22 cellular contexts compared by ENCODE assay signal in genomic region chr18:27094621-27095020, GRCh38.
"Had no signal": no experiment of that assay in that cellular context is flagged by ENCODE, and none has a peak within 500 bp of the region (broad histone marks: within the 10 kb centered on the region; RNA-seq: fewer than 3 reads in every experiment).

No MANE protein-coding gene starts in this region.

- H3K27ac Mint-ChIP-seq: activated naive CD8-positive, alpha-beta T cell; activated T-helper 2 cell treated with anti-CD3 and anti-CD28 coated beads, Interferon-gamma antibody, Interleukin-2, Interleukin-4, amounts not matched to agents 10 μg/mL and 5 μg/mL and 100 μg/mL, durations not matched to agents 14 hours and 24 hours and 36 hours; naive B cell; WTC11 had no signal

- H3K27me3 ChIP-seq: gastroesophageal sphincter, spleen, testis, vagina had no signal

- H3K36me3 ChIP-seq: gastroesophageal sphincter, lower lobe of right lung, spleen, vagina had no signal

- DNase-seq: activated CD8-positive, alpha-beta memory T cell treated with anti-CD3 and anti-CD28 coated beads for 24 hours; activated CD8-positive, alpha-beta memory T cell treated with anti-CD3 and anti-CD28 coated beads, Interleukin-2, amount 50 U/mL, for 4 hours; activated naive CD4-positive, alpha-beta T cell; activated T-cell treated with anti-CD3 and anti-CD28 coated beads, Interleukin-2, amount 50 U/mL, for 4 hours; cerebellar nuclear complex; islet precursor cell; lower lobe of right lung; naive B cell; nucleus accumbens; posterior cingulate gyrus; spleen; stimulated activated CD4-positive, alpha-beta T cell treated with anti-CD3 and anti-CD28 coated beads, Interleukin-4, amount 100 ng/mL, for 1 hour; stimulated activated naive CD4-positive, alpha-beta T cell; T-helper 9 cell; testis; trophoblast cell had no signal

- H3K27me3 Mint-ChIP-seq: activated naive CD8-positive, alpha-beta T cell; naive B cell had no signal

- H3K4me3 ChIP-seq: coronary artery, gastroesophageal sphincter, lower lobe of right lung, spleen, testis, vagina had no signal

- H3K36me3 Mint-ChIP-seq: activated naive CD8-positive, alpha-beta T cell; naive B cell had no signal

- H3K27ac ChIP-seq: coronary artery, gastroesophageal sphincter, lower lobe of right lung, spleen, testis, vagina had no signal

- H3K4me1 Mint-ChIP-seq: naive B cell had no signal

- H3K4me3 Mint-ChIP-seq: activated naive CD8-positive, alpha-beta T cell; activated T-cell treated with anti-CD3 and anti-CD28 coated beads, Interleukin-2, amount 50 U/mL, for 4 hours; naive B cell; WTC11 had no signal

- H3K4me1 ChIP-seq: gastroesophageal sphincter, lower lobe of right lung, spleen, testis, vagina had no signal

- H3K9me3 ChIP-seq: gastroesophageal sphincter, testis, vagina had no signal
